Comparison of ENCODE assay signal across 21 cellular contexts in genomic region chr10:126204320-126204719, GRCh38.
DNase-seq lines count a peak whose midpoint lies in the region; TF ChIP-seq lines count a peak whose summit lies in the region.
"Had no signal": no experiment of that assay in that cellular context is flagged by ENCODE, and none has a peak within 500 bp of the region (broad histone marks: within the 10 kb centered on the region; RNA-seq: fewer than 3 reads in every experiment).

No MANE protein-coding gene starts in this region.

- no peak overlapping the region for H2AK5ac ChIP-seq in trophoblast cell (ENCODE audit: low read length)

- H3K79me2 ChIP-seq in mammary epithelial cell (ENCODE audit: insufficient read depth, low read length), result no peaks in the 10 kb centered on the region
- no peaks in the 10 kb centered on the region for H3K79me2 ChIP-seq in trophoblast cell (ENCODE audit: control insufficient read depth, insufficient read depth, low read length, poor library complexity)
- H3K79me2 ChIP-seq: parathyroid adenoma had no signal

- H2BK120ac ChIP-seq in trophoblast cell (ENCODE audit: insufficient read depth, low read length, poor library complexity), result no peak overlapping the region

- H3K9me3 ChIP-seq in mammary epithelial cell (replicated peaks; ENCODE audit: insufficient read depth, low read length), result no peaks in the 10 kb centered on the region
- no peaks in the 10 kb centered on the region for H3K9me3 ChIP-seq in trophoblast cell (ENCODE audit: insufficient read depth, low read depth, low read length)
- H3K9me3 ChIP-seq: ascending aorta, sigmoid colon, tibial nerve had no signal

- intact Hi-C loops in mammary epithelial cell (cut with micrococcal nuclease), result no loop called here
- intact Hi-C loops in activated naive CD4-positive, alpha-beta T cell treated with anti-CD3 and anti-CD28 coated beads for 36 hours (cut with micrococcal nuclease), result no loop called here

- no peaks in the 10 kb centered on the region for H3K4me1 ChIP-seq in mammary epithelial cell (ENCODE audit: insufficient read depth, low read length)
- no peaks in the 10 kb centered on the region for H3K4me1 ChIP-seq in trophoblast cell (ENCODE audit: control insufficient read depth in 1 of 2, insufficient read depth in 2 of 2, low read length in 2 of 2)
- H3K4me1 ChIP-seq: parathyroid adenoma, sigmoid colon, tibial nerve had no signal

- H3K27me3 Mint-ChIP-seq in activated naive CD4-positive, alpha-beta T cell treated with anti-CD3 and anti-CD28 coated beads for 36 hours (ENCODE audit: low read depth), result no peaks in the 10 kb centered on the region
- H3K27me3 Mint-ChIP-seq: activated CD8-positive, alpha-beta T cell treated with anti-CD3 and anti-CD28 coated beads for 36 hours; effector memory CD8-positive, alpha-beta T cell had no signal

- no peaks in the 10 kb centered on the region for H3K36me3 Mint-ChIP-seq in activated naive CD4-positive, alpha-beta T cell treated with anti-CD3 and anti-CD28 coated beads for 36 hours (ENCODE audit: low read depth)
- H3K36me3 Mint-ChIP-seq: activated naive CD4-positive, alpha-beta T cell treated with anti-CD3 and anti-CD28 coated beads, Interleukin-2, amount 50 U/mL, for 24 hours; natural killer cell treated with Interleukin-12 subunit alpha and Interleukin-12 subunit beta and Interleukin-15 and Interleukin-18, amount 100 ng/mL, for 72 hours; stimulated activated naive B cell treated with anti-CD40 and anti-IgM and Interleukin-4, amounts not matched to agents 10 μg/mL and 1 μg/mL and 100 μg/mL, for 72 hours had no signal

- DNase-seq in ELR (ENCODE audit: low read depth) (peak; percentile 43), M059J (ENCODE audit: low read depth) (peak; percentile 98), mammary epithelial cell (peak; percentile 79), trophoblast cell (peak; percentile 81 to 85), middle frontal gyrus (ENCODE audit: extremely low spot score, low spot score) (no peak), OCI-M1 (lab: John Stamatoyannopoulos, UW) (no peak)
- no peak for DNase-seq in activated naive CD4-positive, alpha-beta T cell treated with anti-CD3 and anti-CD28 coated beads for 36 hours
- DNase-seq: activated CD8-positive, alpha-beta T cell treated with anti-CD3 and anti-CD28 coated beads for 36 hours; activated T-cell treated with anti-CD3 and anti-CD28 coated beads, Interleukin-2, amount 50 U/mL, for 1 hour; AML-193; effector memory CD8-positive, alpha-beta T cell; MG63; NCI-H1436; sigmoid colon; stimulated activated naive B cell treated with anti-CD40 and anti-IgM and Interleukin-4, amounts not matched to agents 10 μg/mL and 1 μg/mL and 100 μg/mL, for 72 hours; T-helper 9 cell had no signal

- 56% methylated on average over 4 of the region's 4 CpGs for WGBS in mammary epithelial cell (ENCODE audit: low coverage, missing lambda C conversion rate)
- no CpG with 5 or more reads among the region's 4 CpGs for WGBS in trophoblast cell (ENCODE audit: extremely low coverage, insufficient coverage, insufficient read length)

- no peak overlapping the region for H3K4me2 ChIP-seq in mammary epithelial cell (ENCODE audit: insufficient read depth, low read depth, low read length)
- no peak overlapping the region for H3K4me2 ChIP-seq in trophoblast cell (ENCODE audit: low read length)

- H4K8ac ChIP-seq in trophoblast cell (ENCODE audit: low read depth, low read length), result no peak overlapping the region

- H3K9me3 Mint-ChIP-seq in activated naive CD4-positive, alpha-beta T cell treated with anti-CD3 and anti-CD28 coated beads for 36 hours, result no peaks in the 10 kb centered on the region
- H3K9me3 Mint-ChIP-seq: activated CD8-positive, alpha-beta T cell treated with anti-CD3 and anti-CD28 coated beads for 36 hours; activated naive CD4-positive, alpha-beta T cell treated with anti-CD3 and anti-CD28 coated beads, Interleukin-2, amount 50 U/mL, for 24 hours; natural killer cell treated with Interleukin-12 subunit alpha and Interleukin-12 subunit beta and Interleukin-15 and Interleukin-18, amount 100 ng/mL, for 72 hours had no signal

- TF ChIP-seq CTCF in mammary epithelial cell (conservative IDR thresholded peaks at IDR 0.05 in 1 of 2, IDR thresholded peaks at IDR 0.05 in 1 of 2; ENCODE audit: extremely low read depth in 1 of 2, insufficient read depth in 1 of 2, low read depth in 1 of 2, low read length in 2 of 2), result peak in 1 of 2 donors; percentile 6

- no peak overlapping the region for H3K27ac ChIP-seq in mammary epithelial cell (ENCODE audit: insufficient read depth, low read depth, low read length)
- no peak overlapping the region for H3K27ac ChIP-seq in trophoblast cell (ENCODE audit: low read depth, low read length)
- H3K27ac ChIP-seq: parathyroid adenoma, sigmoid colon, tibial nerve had no signal

- no peaks in the 10 kb centered on the region for H4K20me1 ChIP-seq in mammary epithelial cell (ENCODE audit: insufficient read depth, low read length)

- H3K4me3 Mint-ChIP-seq in activated naive CD4-positive, alpha-beta T cell treated with anti-CD3 and anti-CD28 coated beads for 36 hours, result no peak overlapping the region
- H3K4me3 Mint-ChIP-seq: activated CD8-positive, alpha-beta T cell treated with anti-CD3 and anti-CD28 coated beads for 36 hours; activated naive CD4-positive, alpha-beta T cell treated with anti-CD3 and anti-CD28 coated beads, Interleukin-2, amount 50 U/mL, for 24 hours; effector memory CD8-positive, alpha-beta T cell; natural killer cell treated with Interleukin-12 subunit alpha and Interleukin-12 subunit beta and Interleukin-15 and Interleukin-18, amount 100 ng/mL, for 72 hours; stimulated activated naive B cell treated with anti-CD40 and anti-IgM and Interleukin-4, amounts not matched to agents 10 μg/mL and 1 μg/mL and 100 μg/mL, for 72 hours had no signal

- in situ Hi-C loops in mammary epithelial cell (cut with MboI; ENCODE audit: low sequenced_read_pairs in 2 of 2), result no loop called here

- H3K18ac ChIP-seq in trophoblast cell (ENCODE audit: low read length), result no peak overlapping the region

- no peak overlapping the region for H3K23ac ChIP-seq in trophoblast cell (ENCODE audit: low read length)

- no peak overlapping the region for H2BK12ac ChIP-seq in trophoblast cell (ENCODE audit: low read length)

- no peak overlapping the region for H4K91ac ChIP-seq in trophoblast cell (ENCODE audit: low read depth, low read length)

- no peak overlapping the region for H3K14ac ChIP-seq in trophoblast cell (ENCODE audit: low read length)

- H3K4ac ChIP-seq in trophoblast cell (ENCODE audit: low read depth, low read length), result no peak overlapping the region

- H3K27me3 ChIP-seq in mammary epithelial cell (ENCODE audit: insufficient read depth, low read length) (no peaks in the 10 kb centered on the region), trophoblast cell (ENCODE audit: insufficient read depth, low read length) (peaks cover 2% of the 10 kb centered on the region)
- H3K27me3 ChIP-seq: ascending aorta, MG63, tibial nerve had no signal

- no peaks in the 10 kb centered on the region for H3K4me1 Mint-ChIP-seq in activated naive CD4-positive, alpha-beta T cell treated with anti-CD3 and anti-CD28 coated beads for 36 hours (ENCODE audit: low read depth)
- H3K4me1 Mint-ChIP-seq: activated naive CD4-positive, alpha-beta T cell treated with anti-CD3 and anti-CD28 coated beads, Interleukin-2, amount 50 U/mL, for 24 hours; stimulated activated naive B cell treated with anti-CD40 and anti-IgM and Interleukin-4, amounts not matched to agents 10 μg/mL and 1 μg/mL and 100 μg/mL, for 72 hours had no signal

- H3K4me3 ChIP-seq in mammary epithelial cell (replicated peaks in 1 of 3; ENCODE audit: insufficient read depth in 1 of 3, low read depth in 2 of 3, low read length in 3 of 3) (no peak overlapping the region), trophoblast cell (ENCODE audit: low read depth, low read length) (no peak overlapping the region)
- H3K4me3 ChIP-seq: ascending aorta, MG63, sigmoid colon, tibial nerve had no signal

- CTCF ChIA-PET in mammary epithelial cell (lab: Charles Lee; ENCODE audit: low non-redundant PET), result interaction anchor here (0.7 kb wide), 1 partner anchor 274 kb away, joined by 4 read pairs; no protein-coding TSS in a partner anchor
- CTCF ChIA-PET in activated naive CD4-positive, alpha-beta T cell treated with anti-CD3 and anti-CD28 coated beads for 36 hours (lab: Charles Lee), result no interaction called here

- no peaks in the 10 kb centered on the region for H3K79me1 ChIP-seq in trophoblast cell (ENCODE audit: low read length)

- no peak overlapping the region for H2BK5ac ChIP-seq in trophoblast cell (ENCODE audit: low read depth, low read length, poor library complexity)

- no peak overlapping the region for H4K12ac ChIP-seq in trophoblast cell (ENCODE audit: low read depth, low read length)

- no TSS peak for BruUV-seq in mammary epithelial cell (replicated peaks; lab: Mats Ljungman, UMichigan)

- no peak overlapping the region for H3K27ac Mint-ChIP-seq in activated naive CD4-positive, alpha-beta T cell treated with anti-CD3 and anti-CD28 coated beads for 36 hours
- H3K27ac Mint-ChIP-seq: activated CD8-positive, alpha-beta T cell treated with anti-CD3 and anti-CD28 coated beads for 36 hours; activated naive CD4-positive, alpha-beta T cell treated with anti-CD3 and anti-CD28 coated beads, Interleukin-2, amount 50 U/mL, for 24 hours; effector memory CD8-positive, alpha-beta T cell; natural killer cell treated with Interleukin-12 subunit alpha and Interleukin-12 subunit beta and Interleukin-15 and Interleukin-18, amount 100 ng/mL, for 72 hours; stimulated activated naive B cell treated with anti-CD40 and anti-IgM and Interleukin-4, amounts not matched to agents 10 μg/mL and 1 μg/mL and 100 μg/mL, for 72 hours had no signal

- no peak overlapping the region for H2AFZ ChIP-seq in mammary epithelial cell (ENCODE audit: low read depth, low read length)
- no peak overlapping the region for H2AFZ ChIP-seq in trophoblast cell (ENCODE audit: insufficient read depth, low read length, poor library complexity)
- H2AFZ ChIP-seq: parathyroid adenoma had no signal

- H3K9ac ChIP-seq in mammary epithelial cell (ENCODE audit: insufficient read depth, low read length) (no peak overlapping the region), trophoblast cell (ENCODE audit: low read length) (no peak overlapping the region)
- H3K9ac ChIP-seq: parathyroid adenoma had no signal

- H3K36me3 ChIP-seq in mammary epithelial cell (ENCODE audit: insufficient read depth, low read length) (no peaks in the 10 kb centered on the region), trophoblast cell (ENCODE audit: control insufficient read depth in 1 of 2, insufficient read depth in 2 of 2, low read length in 2 of 2) (no peaks in the 10 kb centered on the region)
- H3K36me3 ChIP-seq: ascending aorta, MG63, sigmoid colon, tibial nerve had no signal

- dilution Hi-C loops in mammary epithelial cell (cut with HindIII; ENCODE audit: low sequenced_read_pairs), result no loop called here

Comparison
In these comparisons a context has a peak if more than half of its experiments do, and no peak if none do; other contexts are left out.
1. DNase-seq: peak in ELR (single experiment), M059J (single experiment), mammary epithelial cell (single experiment) and trophoblast cell (2 of 2); none in middle frontal gyrus (single experiment), activated naive CD4-positive, alpha-beta T cell treated with anti-CD3 and anti-CD28 coated beads for 36 hours (single experiment) and OCI-M1 (single experiment).